Comparison of ENCODE assay signal across 18 cellular contexts in genomic region chr12:78641837-78642423, GRCh38.
DNase-seq lines count a peak whose midpoint lies in the region; ATAC-seq and TF ChIP-seq lines count a peak whose summit lies in the region.
"Had no signal": no experiment of that assay in that cellular context is flagged by ENCODE, and none has a peak within 500 bp of the region (broad histone marks: within the 10 kb centered on the region; RNA-seq: fewer than 3 reads in every experiment).

No MANE protein-coding gene starts in this region.

- BruUV-seq in MCF 10A (replicated peaks; lab: Mats Ljungman, UMichigan) (no TSS peak), PC-9 (replicated peaks; lab: Mats Ljungman, UMichigan) (no TSS peak)

- H3K4me1 Mint-ChIP-seq in MCF 10A (ENCODE audit: insufficient read depth, unreplicated experiment) = peaks cover 7% of the 10 kb centered on the region
- no peaks in the 10 kb centered on the region for H3K4me1 Mint-ChIP-seq in T-cell

- H3K36me3 ChIP-seq in breast epithelium (no peaks in the 10 kb centered on the region), PC-9 (ENCODE audit: low read depth) (no peaks in the 10 kb centered on the region), MG63 (no peaks in the 10 kb centered on the region)
- H3K36me3 ChIP-seq: heart right ventricle, right atrium auricular region, upper lobe of left lung had no signal

- H3K27ac Mint-ChIP-seq in MCF 10A (ENCODE audit: low read depth, unreplicated experiment) (no peak overlapping the region), T-cell (no peak overlapping the region)
- H3K27ac Mint-ChIP-seq: activated CD8-positive, alpha-beta T cell treated with anti-CD3 and anti-CD28 coated beads for 36 hours; activated T-helper 2 cell treated with anti-CD3 and anti-CD28 coated beads, Interferon-gamma antibody, Interleukin-2, Interleukin-4, amounts not matched to agents 10 μg/mL and 5 μg/mL and 100 μg/mL, durations not matched to agents 14 hours and 24 hours and 36 hours; effector memory CD8-positive, alpha-beta T cell had no signal

- H3K27me3 ChIP-seq in breast epithelium (no peaks in the 10 kb centered on the region), PC-9 (ENCODE audit: insufficient read depth, low read depth) (no peaks in the 10 kb centered on the region), MG63 (no peaks in the 10 kb centered on the region)
- H3K27me3 ChIP-seq: heart right ventricle, right atrium auricular region, upper lobe of left lung had no signal

- H3K4me1 ChIP-seq in breast epithelium = no peaks in the 10 kb centered on the region
- H3K4me1 ChIP-seq in PC-9 (replicated peaks; ENCODE audit: insufficient read depth) = no peaks in the 10 kb centered on the region
- H3K4me1 ChIP-seq: heart right ventricle, right atrium auricular region had no signal

- TF ChIP-seq CTCF in MCF 10A (IDR thresholded peaks at IDR 0.05; ENCODE audit: unreplicated experiment) = no peak
- TF ChIP-seq CTCF in breast epithelium (IDR thresholded peaks at IDR 0.05) = no peak
- TF ChIP-seq CTCF in PC-9 (conservative IDR thresholded peaks at IDR 0.05) = 0 out of 2 replicates have a peak, but pooled peaks have one; percentile 10
- peak; percentile 16 for TF ChIP-seq CTCF in epithelial cell of esophagus (IDR thresholded peaks at IDR 0.05; ENCODE audit: insufficient read depth, low read depth, low read length, missing control alignments)

- intact Hi-C loops in MCF 10A (cut with micrococcal nuclease) = no loop called here
- intact Hi-C loops in breast epithelium (cut with DNase I; ENCODE audit: low total_unique reads) = no loop called here
- intact Hi-C loops in PC-9 (cut with micrococcal nuclease; ENCODE audit: unreplicated experiment) = no loop called here

- CTCF ChIA-PET in MCF 10A (lab: Yijun Ruan, JAX) (interaction anchor here (0.7 kb wide), 1 partner anchor 300 kb away, joined by 3 read pairs; no protein-coding TSS in a partner anchor), PC-9 (lab: Charles Lee) (no interaction called here), T-cell (lab: Charles Lee) (no interaction called here)

- H3K27me3 Mint-ChIP-seq in MCF 10A (ENCODE audit: insufficient read depth, unreplicated experiment) (no peaks in the 10 kb centered on the region), T-cell (no peaks in the 10 kb centered on the region)
- H3K27me3 Mint-ChIP-seq: activated CD8-positive, alpha-beta T cell treated with anti-CD3 and anti-CD28 coated beads for 36 hours; effector memory CD8-positive, alpha-beta T cell had no signal

- no peak overlapping the region for H3K27ac ChIP-seq in breast epithelium
- H3K27ac ChIP-seq in PC-9 = no peak overlapping the region
- H3K27ac ChIP-seq: heart right ventricle, right atrium auricular region, upper lobe of left lung had no signal

- no peaks in the 10 kb centered on the region for H3K9me2 ChIP-seq in PC-9 (ENCODE audit: insufficient read depth)

- H3K4me3 ChIP-seq in breast epithelium (no peak overlapping the region), PC-9 (no peak overlapping the region), epithelial cell of esophagus (ENCODE audit: low read length) (no peak overlapping the region), MG63 (no peak overlapping the region)
- H3K4me3 ChIP-seq: heart right ventricle, right atrium auricular region, upper lobe of left lung had no signal

- TF ChIP-seq POLR2A in breast epithelium (IDR thresholded peaks at IDR 0.05) = no peak

- no peak overlapping the region for H3K4me3 Mint-ChIP-seq in MCF 10A (ENCODE audit: unreplicated experiment)
- H3K4me3 Mint-ChIP-seq in T-cell = no peak overlapping the region
- H3K4me3 Mint-ChIP-seq: activated CD8-positive, alpha-beta T cell treated with anti-CD3 and anti-CD28 coated beads for 36 hours; effector memory CD8-positive, alpha-beta T cell had no signal

- H3K9me3 Mint-ChIP-seq in MCF 10A (ENCODE audit: unreplicated experiment) = no peaks in the 10 kb centered on the region
- H3K9me3 Mint-ChIP-seq in T-cell = peaks cover 11 to 15% (median 15%) of the 10 kb centered on the region in 3 donors

- no peak overlapping the region for H2AFZ ChIP-seq in PC-9

- no peaks in the 10 kb centered on the region for H3K79me2 ChIP-seq in PC-9 (ENCODE audit: low read depth)

- POLR2A ChIA-PET in MCF 10A (lab: Yijun Ruan, JAX) = no interaction called here
- POLR2A ChIA-PET in PC-9 (lab: Charles Lee; ENCODE audit: unreplicated experiment) = interaction anchor here (0.7 kb wide), 1 partner anchor 351 kb away, joined by 15 read pairs; no protein-coding TSS in a partner anchor
- POLR2A ChIA-PET in T-cell (lab: Charles Lee) = no interaction called here

- H3K9me3 ChIP-seq in breast epithelium (no peaks in the 10 kb centered on the region), PC-9 (ENCODE audit: insufficient read depth, low read depth) (no peaks in the 10 kb centered on the region), MG63 (no peaks in the 10 kb centered on the region)
- H3K9me3 ChIP-seq: heart right ventricle, right atrium auricular region, upper lobe of left lung had no signal

- H3K36me3 Mint-ChIP-seq in MCF 10A (ENCODE audit: insufficient read depth, unreplicated experiment) (no peaks in the 10 kb centered on the region), T-cell (no peaks in the 10 kb centered on the region)

- H3F3A ChIP-seq in PC-9 (ENCODE audit: insufficient read depth, low read depth) = no peaks in the 10 kb centered on the region

- H4K20me1 ChIP-seq in PC-9 (ENCODE audit: insufficient read depth) = no peaks in the 10 kb centered on the region

- ATAC-seq in T-cell (replicated peaks in 1 of 4) = no peak
- ATAC-seq: activated CD8-positive, alpha-beta T cell treated with anti-CD3 and anti-CD28 coated beads for 36 hours; effector memory CD8-positive, alpha-beta T cell; heart right ventricle had no signal

- H3K4me2 ChIP-seq in PC-9 = no peak overlapping the region

- peak; percentile 14 for DNase-seq in MCF 10A (ENCODE audit: unreplicated experiment)
- no peak for DNase-seq in breast epithelium (ENCODE audit: low spot score in 2 of 2)
- no peak for DNase-seq in PC-9
- peak; percentile 11 for DNase-seq in epithelial cell of esophagus (ENCODE audit: low read depth)
- no peak for DNase-seq in activated naive CD4-positive, alpha-beta T cell treated with Interleukin-2 at 50 U/mL for 16 hours
- no peak for DNase-seq in NOMO-1 treated with DMSO at 0.1 percent for 48 hours (lab: John Stamatoyannopoulos, UW; ENCODE audit: unreplicated experiment)
- no peak for DNase-seq in T-cell
- DNase-seq in MG63 = no peak
- DNase-seq: activated CD8-positive, alpha-beta T cell treated with anti-CD3 and anti-CD28 coated beads for 36 hours; DMS79 treated with DMSO at 0.1 percent for 48 hours; effector memory CD8-positive, alpha-beta T cell; heart right ventricle; NCI-H2171; stimulated activated CD4-positive, alpha-beta T cell treated with anti-CD3 and anti-CD28 coated beads, Interleukin-2, amount 100 ng/mL, for 48 hours; T-helper 9 cell; upper lobe of left lung had no signal

Comparison
In these comparisons a context has a peak if more than half of its experiments do, and no peak if none do; other contexts are left out.
1. DNase-seq: peak in MCF 10A (single experiment) and epithelial cell of esophagus (single experiment); none in breast epithelium (0 of 2), PC-9 (0 of 2), activated naive CD4-positive, alpha-beta T cell treated with Interleukin-2 at 50 U/mL for 16 hours (single experiment), NOMO-1 treated with DMSO at 0.1 percent for 48 hours (single experiment), T-cell (0 of 34) and MG63 (single experiment).
2. CTCF ChIP-seq: peak in PC-9 (single experiment) and epithelial cell of esophagus (single experiment); none in MCF 10A (single experiment) and breast epithelium (0 of 3).